In the genomic region with DNA sequence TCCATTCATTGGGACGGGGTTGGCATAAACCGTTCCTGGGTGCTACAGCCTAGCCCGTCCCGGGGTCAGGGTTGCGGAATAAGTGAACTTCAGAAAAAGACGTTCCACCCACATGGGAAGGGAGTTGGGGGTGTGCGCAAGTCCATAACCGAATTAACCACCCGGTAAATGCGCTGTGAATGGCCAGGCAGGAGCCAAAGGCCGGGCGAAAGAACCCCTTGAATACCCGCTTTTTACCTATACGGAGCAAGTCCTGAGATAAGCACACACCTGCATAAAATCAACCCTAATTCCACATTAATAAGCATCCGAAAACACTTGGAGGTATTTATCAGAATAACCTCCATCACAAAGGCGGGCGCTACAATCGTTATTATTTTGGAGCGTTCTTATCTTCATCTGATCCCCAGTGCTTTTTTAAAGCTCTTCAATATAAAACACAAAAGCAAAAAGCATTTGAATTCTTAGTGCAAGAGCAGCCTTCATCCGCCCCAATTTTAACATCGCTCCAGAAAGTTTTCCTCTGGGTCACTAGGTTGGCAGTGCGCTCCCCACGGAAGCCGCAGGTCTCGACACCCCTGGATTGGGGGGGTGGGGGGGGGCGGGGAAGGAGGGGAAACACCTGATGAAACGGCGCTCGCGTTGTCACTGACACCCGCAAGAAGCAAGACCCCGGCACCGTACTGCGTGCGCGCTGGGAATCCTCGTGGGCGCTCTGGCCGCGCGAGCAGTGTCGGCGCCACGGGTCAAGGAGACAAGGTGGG, we compare ENCODE assay signal across 8 cellular contexts. TPM values are rescaled to one million over a fixed set of nuclear protein-coding genes. Genes with fewer than 3 reads are reported as not detected.
DNase-seq lines count a peak whose midpoint lies in the region; ATAC-seq, FAIRE-seq and TF ChIP-seq lines count a peak whose summit lies in the region.

No MANE protein-coding gene starts in this region.

- H3K27ac ChIP-seq in endothelial cell of umbilical vein (ENCODE audit: insufficient read depth, low read depth, low read length) (no peak overlapping the region), ovary (no peak overlapping the region)

- H3K36me3 ChIP-seq in ES-I3 (ENCODE audit: insufficient read depth, low read length) (no peaks in the 10 kb centered on the region), endothelial cell of umbilical vein (ENCODE audit: control insufficient read depth in 2 of 2, extremely low read depth in 1 of 2, insufficient read depth in 2 of 2, low read length in 2 of 2) (no peaks in the 10 kb centered on the region), ovary (no peaks in the 10 kb centered on the region)

- no peak for FAIRE-seq in endothelial cell of umbilical vein (lab: Jason Lieb, UNC)

- POLR2A ChIA-PET in endothelial cell of umbilical vein (lab: Charles Lee): no interaction called here

- no peaks in the 10 kb centered on the region for H3K79me2 ChIP-seq in endothelial cell of umbilical vein (ENCODE audit: control insufficient read depth, insufficient read depth, low read length)

- dilution Hi-C loops in endothelial cell of umbilical vein (cut with MboI; ENCODE audit: extremely low pct_ligation_motif_present, low sequenced_read_pairs): no loop called here

- WGBS in ovary, 3 donors: 6 to 10% (median 10%) methylated on average over 44 of the region's 44 CpGs

- H3K9me1 ChIP-seq in endothelial cell of umbilical vein (replicated peaks; ENCODE audit: control insufficient read depth, extremely low read depth, insufficient read depth, low read length): no peaks in the 10 kb centered on the region

- DNase-seq in NCI-H69 (lab: John Stamatoyannopoulos, UW) (peak; percentile 68), endothelial cell of umbilical vein (ENCODE audit: low read depth, low spot score) (no peak), ovary (no peak), NCI-H1092 (lab: John Stamatoyannopoulos, UW) (no peak), NCI-H510A treated with DMSO at 0.1 percent for 48 hours (lab: John Stamatoyannopoulos, UW) (no peak)
- DNase-seq in activated CD4-positive, alpha-beta T cell treated with anti-CD3 and anti-CD28 coated beads for 1 hour: no peak

- no peak for ATAC-seq in HG02642 (IDR thresholded peaks at IDR 0.05; ENCODE audit: poor library complexity, unreplicated experiment)

- H3K27me3 ChIP-seq in endothelial cell of umbilical vein (ENCODE audit: control insufficient read depth in 2 of 2, insufficient read depth in 2 of 2, low read length in 2 of 2) (peaks cover 35 to 76% of the 10 kb centered on the region in 2 experiments), ovary (peaks cover 3% of the 10 kb centered on the region)

- no peak overlapping the region for H3K4me2 ChIP-seq in endothelial cell of umbilical vein (ENCODE audit: insufficient read depth, low read length)

- BruUV-seq in endothelial cell of umbilical vein (replicated peaks; lab: Mats Ljungman, UMichigan): no TSS peak

- no peak for TF ChIP-seq POLR2A in endothelial cell of umbilical vein (IDR thresholded peaks at IDR 0.05; ENCODE audit: low read depth, low read length)
- no peak for TF ChIP-seq POLR2A in ovary (IDR thresholded peaks at IDR 0.05)

- no peak for TF ChIP-seq EP300 in ovary (IDR thresholded peaks at IDR 0.05)

- H3K9me3 ChIP-seq in ES-I3 (ENCODE audit: control insufficient read depth, insufficient read depth, low read length): no peaks in the 10 kb centered on the region
- no peaks in the 10 kb centered on the region for H3K9me3 ChIP-seq in endothelial cell of umbilical vein (replicated peaks; ENCODE audit: control insufficient read depth, insufficient read depth, low read length)
- H3K9me3 ChIP-seq in ovary: no peaks in the 10 kb centered on the region

- H3K4me3 ChIP-seq in endothelial cell of umbilical vein (replicated peaks in 1 of 3; ENCODE audit: insufficient read depth in 1 of 3, low read depth in 1 of 3, low read length in 3 of 3) (no peak overlapping the region), ovary (peak overlapping the region; percentile 92)

- no peak overlapping the region for H2AFZ ChIP-seq in endothelial cell of umbilical vein (ENCODE audit: low read depth, low read length)

- H4K20me1 ChIP-seq in endothelial cell of umbilical vein (replicated peaks; ENCODE audit: control insufficient read depth, extremely low read depth, insufficient read depth, low read length): no peaks in the 10 kb centered on the region

- intact Hi-C loops in endothelial cell of umbilical vein (cut with micrococcal nuclease): no loop called here
- intact Hi-C loops in ovary (cut with DNase I): no loop called here

- H3K9ac ChIP-seq in ES-I3 (ENCODE audit: low read depth, low read length): peak overlapping the region; percentile 80
- no peak overlapping the region for H3K9ac ChIP-seq in endothelial cell of umbilical vein (replicated peaks; ENCODE audit: extremely low read depth, insufficient read depth, low read length)

- H3K4me1 ChIP-seq in ES-I3 (ENCODE audit: insufficient read depth, low read length) (peaks cover 13% of the 10 kb centered on the region; the same call in 1 of the 2 replicates), endothelial cell of umbilical vein (ENCODE audit: control insufficient read depth, extremely low read depth, insufficient read depth, low read length) (peaks cover 8% of the 10 kb centered on the region), ovary (ENCODE audit: insufficient read depth) (peaks cover 14% of the 10 kb centered on the region)

- TF ChIP-seq CTCF in endothelial cell of umbilical vein (IDR thresholded peaks at IDR 0.05; ENCODE audit: extremely low read depth in 1 of 2, insufficient read depth in 1 of 2, low read depth in 1 of 2, low read length in 2 of 2) (no peak), ovary (IDR thresholded peaks at IDR 0.05) (no peak)

- CTCF ChIA-PET in endothelial cell of umbilical vein (lab: Charles Lee): interaction anchor here (2.3 kb wide), 1 partner anchor 14 kb away, joined by 9 read pairs; no protein-coding TSS in a partner anchor

TF ChIP-seq in endothelial cell of umbilical vein, 7 proteins besides CTCF, POLR2A, EP300 and RAD21:
- peak; percentile 92 for TF ChIP-seq EZH2 (IDR thresholded peaks at IDR 0.05; ENCODE audit: borderline replicate concordance, low read depth, low read length, severe bottlenecking)
- TF ChIP-seq, protein P1, sequence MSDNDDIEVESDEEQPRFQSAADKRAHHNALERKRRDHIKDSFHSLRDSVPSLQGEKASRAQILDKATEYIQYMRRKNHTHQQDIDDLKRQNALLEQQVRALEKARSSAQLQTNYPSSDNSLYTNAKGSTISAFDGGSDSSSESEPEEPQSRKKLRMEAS (IDR thresholded peaks at IDR 0.05; ENCODE audit: insufficient read depth, insufficient read length): no peak

RNA-seq across cellular contexts. Expression of gene SATB2, which starts 1.2 kb away (rescaled TPM):
- total RNA-seq in endothelial cell of umbilical vein (1.1 and 1.6 TPM in 2 replicates), ovary (1 to 10 TPM; 1.3 to 6.3 (median 3.9) TPM)
- polyA plus RNA-seq in endothelial cell of umbilical vein (0.47 and 0.62 TPM in 2 replicates), ovary (1 to 10 TPM in 1 of 2 donors, under 1 TPM in 1; 0.92 to 2.2 TPM)
- polyA plus RNA-seq in endothelial cell of umbilical vein (2011; cell fraction: cytosol; rRNA removed): 0.38 and 0.40 TPM in 2 replicates
- polyA plus RNA-seq in endothelial cell of umbilical vein (2011; cell fraction: nucleus; rRNA removed): 4.6 and 5.0 TPM in 2 replicates
- polyA plus RNA-seq in endothelial cell of umbilical vein (2012): 0.37 and 0.59 TPM in 2 replicates
- polyA minus RNA-seq in endothelial cell of umbilical vein: 1.3 and 5.5 TPM in 2 replicates
- 3.3 TPM for polyA minus RNA-seq in endothelial cell of umbilical vein (2011; cell fraction: cytosol; rRNA and poly(A)+ RNA removed)
- 2.8 and 4.7 TPM in 2 replicates for polyA minus RNA-seq in endothelial cell of umbilical vein (2011; cell fraction: nucleus; rRNA and poly(A)+ RNA removed)
